ENCODE assay signal across 11 cellular contexts in the genomic region with DNA sequence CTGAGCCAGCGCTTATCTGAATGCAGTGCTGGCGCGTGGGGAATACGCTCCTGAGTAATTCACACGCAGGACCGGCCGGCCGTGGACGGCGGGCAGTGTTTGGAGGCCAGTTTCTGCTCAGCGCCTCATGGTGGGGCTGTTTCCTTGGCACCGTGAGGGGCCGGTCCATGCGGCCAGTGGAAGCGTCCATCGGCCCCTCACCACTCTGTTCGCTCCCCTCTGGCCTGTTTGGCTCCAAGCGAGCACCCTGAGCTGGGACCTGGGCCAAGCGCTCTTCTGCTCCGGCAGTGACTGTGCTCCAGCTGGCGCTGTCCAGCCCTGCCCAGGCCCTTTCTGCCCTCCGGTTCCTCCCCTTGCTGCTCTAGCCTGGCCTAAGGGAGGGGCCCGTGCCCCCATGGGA. TPM values are rescaled to one million over a fixed set of nuclear protein-coding genes. Genes with fewer than 3 reads are reported as not detected.
DNase-seq lines count a peak whose midpoint lies in the region; ATAC-seq and TF ChIP-seq lines count a peak whose summit lies in the region.
"Had no signal": no experiment of that assay in that cellular context is flagged by ENCODE, and none has a peak within 500 bp of the region (broad histone marks: within the 10 kb centered on the region; RNA-seq: fewer than 3 reads in every experiment).

No MANE protein-coding gene starts in this region.

- peak; percentile 47 for DNase-seq in M059J (ENCODE audit: low read depth)
- peak; percentile 49 for DNase-seq in left kidney (ENCODE audit: low read depth, low spot score)
- DNase-seq in COR-L47 (lab: John Stamatoyannopoulos, UW), result no peak
- no peak for DNase-seq in UCSD-AML1 (lab: John Stamatoyannopoulos, UW; ENCODE audit: unreplicated experiment)
- DNase-seq in effector memory CD8-positive, alpha-beta T cell, result no peak
- no peak for DNase-seq in NCI-H2227 treated with DMSO at 0.1 percent for 48 hours (lab: John Stamatoyannopoulos, UW)
- DNase-seq: activated naive CD4-positive, alpha-beta T cell treated with anti-CD3 and anti-CD28 coated beads, Interleukin-2, amount 10 ng/mL, durations not matched to agents 7 days and 5 days; GOT3 had no signal

- no peak for ATAC-seq in effector memory CD8-positive, alpha-beta T cell (replicated peaks)

- no peak overlapping the region for H3K27ac Mint-ChIP-seq in effector memory CD8-positive, alpha-beta T cell
- H3K27ac Mint-ChIP-seq: activated naive CD4-positive, alpha-beta T cell treated with anti-CD3 and anti-CD28 coated beads, Interleukin-2, amount 10 ng/mL, durations not matched to agents 7 days and 5 days had no signal

- H3K27ac ChIP-seq in 22Rv1, result no peak overlapping the region
- peak overlapping the region; percentile 72 for H3K27ac ChIP-seq in cingulate gyrus (ENCODE audit: low read depth, low read length)
- H3K27ac ChIP-seq: C4-2B had no signal

- no peaks in the 10 kb centered on the region for H3K36me3 Mint-ChIP-seq in effector memory CD8-positive, alpha-beta T cell (ENCODE audit: insufficient read depth)
- H3K36me3 Mint-ChIP-seq: activated naive CD4-positive, alpha-beta T cell treated with anti-CD3 and anti-CD28 coated beads, Interleukin-2, amount 10 ng/mL, durations not matched to agents 7 days and 5 days had no signal

- peaks cover 5 to 8% of the 10 kb centered on the region in 2 donors for H3K4me1 Mint-ChIP-seq in effector memory CD8-positive, alpha-beta T cell (ENCODE audit: low read depth in 2 of 2)
- H3K4me1 Mint-ChIP-seq: activated naive CD4-positive, alpha-beta T cell treated with anti-CD3 and anti-CD28 coated beads, Interleukin-2, amount 10 ng/mL, durations not matched to agents 7 days and 5 days had no signal

- H3K4me3 Mint-ChIP-seq in effector memory CD8-positive, alpha-beta T cell, result no peak overlapping the region
- H3K4me3 Mint-ChIP-seq: activated naive CD4-positive, alpha-beta T cell treated with anti-CD3 and anti-CD28 coated beads, Interleukin-2, amount 10 ng/mL, durations not matched to agents 7 days and 5 days had no signal

- H3K27me3 Mint-ChIP-seq in effector memory CD8-positive, alpha-beta T cell, result peaks cover 0 to 25% of the 10 kb centered on the region in 2 donors

- H3K9me3 Mint-ChIP-seq in effector memory CD8-positive, alpha-beta T cell, result no peaks in the 10 kb centered on the region
- H3K9me3 Mint-ChIP-seq: activated naive CD4-positive, alpha-beta T cell treated with anti-CD3 and anti-CD28 coated beads, Interleukin-2, amount 10 ng/mL, durations not matched to agents 7 days and 5 days had no signal

- peak; percentile 43 for TF ChIP-seq CTCF in 22Rv1 (IDR thresholded peaks at IDR 0.05)

RNA-seq across cellular contexts. Expression of gene PLCH2, which starts 16.3 kb away (rescaled TPM):
- total RNA-seq in M059J (2014; rRNA removed; shearing (Covaris generic)), result not detected in 2 replicates

RNA-seq across cellular contexts. Expression of gene PEX10, which starts 47.4 kb away (rescaled TPM):
- 18.8 and 31.2 TPM in 2 replicates for total RNA-seq in M059J (2014; rRNA removed; shearing (Covaris generic))

Comparison
In these comparisons a context has a peak if more than half of its experiments do, and no peak if none do; other contexts are left out.
1. DNase-seq: peak in M059J (single experiment) and left kidney (single experiment); none in COR-L47 (single experiment), UCSD-AML1 (single experiment), effector memory CD8-positive, alpha-beta T cell (0 of 3) and NCI-H2227 treated with DMSO at 0.1 percent for 48 hours (single experiment).